ENCODE assay signal across 6 cellular contexts in the genomic region with DNA sequence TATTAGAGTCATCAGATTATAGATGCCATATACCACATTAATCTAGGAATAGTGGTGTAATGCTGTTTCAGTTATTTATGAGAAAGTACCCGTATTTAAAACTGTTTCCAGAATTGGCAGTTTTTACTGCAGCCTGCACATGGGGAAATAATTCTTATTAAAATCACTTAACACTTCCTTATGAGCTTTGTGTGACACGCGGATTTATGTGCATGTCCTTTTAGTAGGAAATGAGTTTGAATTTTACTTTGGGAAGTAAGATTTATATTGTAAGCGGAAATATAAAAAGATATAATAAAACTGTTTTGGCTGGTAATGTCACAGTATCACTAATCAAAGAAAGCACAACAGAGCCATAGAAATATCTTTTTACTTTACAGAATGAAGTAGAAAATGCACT.
"Had no signal": no experiment of that assay in that cellular context is flagged by ENCODE, and none has a peak within 500 bp of the region (broad histone marks: within the 10 kb centered on the region; RNA-seq: fewer than 3 reads in every experiment).

No MANE protein-coding gene starts in this region.

- H3K4me3 ChIP-seq: K562 had no signal

- H3K27ac ChIP-seq: HL-60 had no signal

- DNase-seq: IMR-90, KBM-7, KG1 had no signal

- ATAC-seq: HepG2, K562 had no signal
